In genomic region chr16:70548936-70549335, GRCh38 we compare ENCODE assay signal across 19 cellular contexts. TPM values are rescaled to one million over a fixed set of nuclear protein-coding genes. Genes with fewer than 3 reads are reported as not detected.
DNase-seq lines count a peak whose midpoint lies in the region; ATAC-seq, FAIRE-seq and TF ChIP-seq lines count a peak whose summit lies in the region.
"Had no signal": no experiment of that assay in that cellular context is flagged by ENCODE, and none has a peak within 500 bp of the region (broad histone marks: within the 10 kb centered on the region; RNA-seq: fewer than 3 reads in every experiment).

No MANE protein-coding gene starts in this region.

- FAIRE-seq in astrocyte (lab: Jason Lieb, UNC), result no peak

- H2AK5ac ChIP-seq in mesenchymal stem cell (ENCODE audit: low read length, severe bottlenecking), result no peak overlapping the region

- no peak overlapping the region for H2BK15ac ChIP-seq in mesenchymal stem cell (ENCODE audit: low read depth, poor library complexity, severe bottlenecking)

- no peaks in the 10 kb centered on the region for H3K4me1 ChIP-seq in CD4-positive, CD25-positive, alpha-beta regulatory T cell (ENCODE audit: control insufficient read depth, insufficient read depth, low read length, poor library complexity, severe bottlenecking)
- peaks cover 11% of the 10 kb centered on the region for H3K4me1 ChIP-seq in astrocyte (ENCODE audit: insufficient read depth, low read length)
- H3K4me1 ChIP-seq in mesenchymal stem cell (ENCODE audit: control insufficient read depth, insufficient read depth, low read depth, low read length), result peaks cover 4% of the 10 kb centered on the region
- H3K4me1 ChIP-seq in heart right ventricle, result peaks cover 0 to 30% (median 6%) of the 10 kb centered on the region in 9 donors
- H3K4me1 ChIP-seq: thyroid gland had no signal

- peaks cover 80% of the 10 kb centered on the region for H3K79me2 ChIP-seq in astrocyte (ENCODE audit: insufficient read depth, low read length)

- H3K9ac ChIP-seq in astrocyte (ENCODE audit: low read length) (no peak overlapping the region), mesenchymal stem cell (ENCODE audit: low read length) (peak overlapping the region; percentile 35)
- H3K9ac ChIP-seq: SK-N-SH had no signal

- no peaks in the 10 kb centered on the region for H3K9me3 Mint-ChIP-seq in CD4-positive, CD25-positive, alpha-beta regulatory T cell
- H3K9me3 Mint-ChIP-seq in Calu3 (ENCODE audit: low read depth, unreplicated experiment) (no peaks in the 10 kb centered on the region), astrocyte (ENCODE audit: unreplicated experiment) (no peaks in the 10 kb centered on the region)
- H3K9me3 Mint-ChIP-seq: naive thymus-derived CD4-positive, alpha-beta T cell had no signal

- no peak overlapping the region for H2AFZ ChIP-seq in astrocyte (ENCODE audit: low read depth, low read length)
- H2AFZ ChIP-seq in mesenchymal stem cell (ENCODE audit: low read depth, low read length), result no peak overlapping the region

- H3K27me3 Mint-ChIP-seq in CD4-positive, CD25-positive, alpha-beta regulatory T cell, result no peaks in the 10 kb centered on the region
- H3K27me3 Mint-ChIP-seq in Calu3 (ENCODE audit: unreplicated experiment) (no peaks in the 10 kb centered on the region), astrocyte (ENCODE audit: low read depth, unreplicated experiment) (no peaks in the 10 kb centered on the region)
- H3K27me3 Mint-ChIP-seq: naive thymus-derived CD4-positive, alpha-beta T cell had no signal

- ATAC-seq in CD4-positive, CD25-positive, alpha-beta regulatory T cell (ENCODE audit: low read depth in 2 of 2), result no peak
- ATAC-seq in HG03457 (IDR thresholded peaks at IDR 0.05; ENCODE audit: unreplicated experiment), result no peak
- ATAC-seq in heart right ventricle, result no peak
- ATAC-seq: activated CD4-positive, CD25-positive, alpha-beta regulatory T cell treated with anti-CD3 and anti-CD28 coated beads, Interleukin-2, amount 50 U/mL, for 24 hours; naive thymus-derived CD4-positive, alpha-beta T cell had no signal

- 99% methylated on average over 2 of the region's 2 CpGs for WGBS in mesenchymal stem cell
- WGBS in heart right ventricle, 2 donors, result 80 to 81% methylated on average over 2 of the region's 2 CpGs

- peaks cover 5 to 29% (median 19%) of the 10 kb centered on the region in 4 donors for H3K4me1 Mint-ChIP-seq in CD4-positive, CD25-positive, alpha-beta regulatory T cell
- H3K4me1 Mint-ChIP-seq in Calu3 (ENCODE audit: low read depth, unreplicated experiment), result peaks cover 19% of the 10 kb centered on the region
- peaks cover 21% of the 10 kb centered on the region for H3K4me1 Mint-ChIP-seq in astrocyte (ENCODE audit: low read depth, unreplicated experiment)

- no peak overlapping the region for H3K4ac ChIP-seq in mesenchymal stem cell (ENCODE audit: low read depth in 1 of 2, low read length in 2 of 2)

- peaks cover 9% of the 10 kb centered on the region for H3K79me1 ChIP-seq in mesenchymal stem cell (replicated peaks; ENCODE audit: low read length, poor library complexity, severe bottlenecking)

- H2BK5ac ChIP-seq in mesenchymal stem cell (ENCODE audit: low read depth, low read length, poor library complexity, severe bottlenecking), result no peak overlapping the region

- intact Hi-C loops in Calu3 (cut with micrococcal nuclease; ENCODE audit: unreplicated experiment), result no loop called here
- intact Hi-C loops in heart right ventricle (cut with DNase I), result no loop called here

- no peak overlapping the region for H3K27ac ChIP-seq in CD4-positive, CD25-positive, alpha-beta regulatory T cell (ENCODE audit: insufficient read depth, low read length, poor library complexity, severe bottlenecking)
- H3K27ac ChIP-seq in astrocyte (ENCODE audit: low read depth, low read length) (no peak overlapping the region), mesenchymal stem cell (ENCODE audit: low read length, poor library complexity, severe bottlenecking) (no peak overlapping the region), heart right ventricle (no peak overlapping the region)
- H3K27ac ChIP-seq: esophagus muscularis mucosa, thyroid gland had no signal

- H3K4me2 ChIP-seq in astrocyte (ENCODE audit: low read length) (no peak overlapping the region), mesenchymal stem cell (ENCODE audit: low read length, poor library complexity, severe bottlenecking) (no peak overlapping the region)
- H3K4me2 ChIP-seq: SK-N-SH had no signal

- no peaks in the 10 kb centered on the region for H3K27me3 ChIP-seq in CD4-positive, CD25-positive, alpha-beta regulatory T cell (ENCODE audit: control insufficient read depth, insufficient read depth, low read length)
- no peaks in the 10 kb centered on the region for H3K27me3 ChIP-seq in astrocyte (ENCODE audit: insufficient read depth, low read length)
- H3K27me3 ChIP-seq in mesenchymal stem cell (ENCODE audit: control insufficient read depth in 1 of 2, insufficient read depth in 1 of 2, low read length in 2 of 2), result no peaks in the 10 kb centered on the region
- H3K27me3 ChIP-seq in heart right ventricle, result no peaks in the 10 kb centered on the region
- H3K27me3 ChIP-seq: esophagus muscularis mucosa, thyroid gland had no signal

- no peak overlapping the region for H3K4me3 Mint-ChIP-seq in CD4-positive, CD25-positive, alpha-beta regulatory T cell
- no peak overlapping the region for H3K4me3 Mint-ChIP-seq in Calu3 (ENCODE audit: low read depth, unreplicated experiment)
- no peak overlapping the region for H3K4me3 Mint-ChIP-seq in astrocyte (ENCODE audit: unreplicated experiment)
- H3K4me3 Mint-ChIP-seq: naive thymus-derived CD4-positive, alpha-beta T cell had no signal

- no peak overlapping the region for H3K23ac ChIP-seq in mesenchymal stem cell (ENCODE audit: low read length in 2 of 2)

- no peak overlapping the region for H3K18ac ChIP-seq in mesenchymal stem cell (ENCODE audit: low read depth in 1 of 2, low read length in 2 of 2)

- H4K20me1 ChIP-seq in astrocyte (ENCODE audit: insufficient read depth, low read length), result peaks cover 88% of the 10 kb centered on the region

- H2BK12ac ChIP-seq in mesenchymal stem cell (ENCODE audit: low read length in 2 of 2), result no peak overlapping the region

- H4K8ac ChIP-seq in mesenchymal stem cell (ENCODE audit: low read length), result no peak overlapping the region

- H3K9me3 ChIP-seq in CD4-positive, CD25-positive, alpha-beta regulatory T cell (ENCODE audit: control insufficient read depth in 2 of 2, low read length in 2 of 2), result no peaks in the 10 kb centered on the region
- H3K9me3 ChIP-seq in astrocyte (ENCODE audit: insufficient read depth, low read depth, low read length) (no peaks in the 10 kb centered on the region), mesenchymal stem cell (ENCODE audit: control insufficient read depth, low read length) (no peaks in the 10 kb centered on the region), heart right ventricle (no peaks in the 10 kb centered on the region)
- H3K9me3 ChIP-seq: esophagus muscularis mucosa, SK-N-SH, thyroid gland had no signal

- H3K27ac Mint-ChIP-seq in CD4-positive, CD25-positive, alpha-beta regulatory T cell, result peak overlapping the region in 2 of 3 donors; percentile 12 to 27
- H3K27ac Mint-ChIP-seq in Calu3 (ENCODE audit: unreplicated experiment) (peak overlapping the region; percentile 4), astrocyte (ENCODE audit: unreplicated experiment) (peak overlapping the region; percentile 41)

- no peak overlapping the region for H2BK120ac ChIP-seq in mesenchymal stem cell (ENCODE audit: low read depth, low read length)

- no peak overlapping the region for H4K91ac ChIP-seq in mesenchymal stem cell (ENCODE audit: low read length)

- DNase-seq in CD4-positive, CD25-positive, alpha-beta regulatory T cell, result no peak
- DNase-seq in Calu3, result no peak
- no peak for DNase-seq in astrocyte (ENCODE audit: low read depth)
- no peak for DNase-seq in mesenchymal stem cell
- no peak for DNase-seq in NCI-H2081 (lab: John Stamatoyannopoulos, UW)
- DNase-seq in heart right ventricle, result no peak
- no peak for DNase-seq in D341Med (ENCODE audit: low spot score)
- DNase-seq: kidney glomerular epithelial cell; naive thymus-derived CD4-positive, alpha-beta T cell; NCI-H1105; NCI-H510A; posterior cingulate gyrus; SK-N-SH; stimulated activated CD4-positive, alpha-beta T cell treated with anti-CD3 and anti-CD28 coated beads, Interleukin-2, amount 100 ng/mL, for 48 hours; stimulated activated naive CD4-positive, alpha-beta T cell treated with Interleukin-2 at 50 U/mL for 16 hours; thyroid gland had no signal

- H3K36me3 ChIP-seq in CD4-positive, CD25-positive, alpha-beta regulatory T cell (ENCODE audit: control insufficient read depth, insufficient read depth, low read length), result peaks cover 92% of the 10 kb centered on the region
- H3K36me3 ChIP-seq in astrocyte (ENCODE audit: insufficient read depth, low read length), result peaks cover 75% of the 10 kb centered on the region
- H3K36me3 ChIP-seq in mesenchymal stem cell (ENCODE audit: control insufficient read depth in 1 of 2, insufficient read depth in 2 of 2, low read depth in 1 of 2, low read length in 2 of 2), result peaks cover 35 to 88% of the 10 kb centered on the region in 2 experiments
- peaks cover 0 to 100% (median 62%) of the 10 kb centered on the region in 9 donors for H3K36me3 ChIP-seq in heart right ventricle

- TF ChIP-seq CTCF in Calu3 (IDR thresholded peaks at IDR 0.05; ENCODE audit: unreplicated experiment) (no peak), astrocyte (IDR thresholded peaks at IDR 0.05; ENCODE audit: insufficient read depth, low read depth, low read length) (no peak), heart right ventricle (IDR thresholded peaks at IDR 0.05) (no peak)

- peaks cover 48% of the 10 kb centered on the region for H3K36me3 Mint-ChIP-seq in CD4-positive, CD25-positive, alpha-beta regulatory T cell
- peaks cover 89% of the 10 kb centered on the region for H3K36me3 Mint-ChIP-seq in Calu3 (ENCODE audit: insufficient read depth, unreplicated experiment)
- peaks cover 19% of the 10 kb centered on the region for H3K36me3 Mint-ChIP-seq in astrocyte (ENCODE audit: low read depth, unreplicated experiment)

- no peak overlapping the region for H3K4me3 ChIP-seq in CD4-positive, CD25-positive, alpha-beta regulatory T cell (ENCODE audit: low read depth, low read length)
- H3K4me3 ChIP-seq in astrocyte (ENCODE audit: insufficient read depth, low read depth, low read length) (no peak overlapping the region), mesenchymal stem cell (ENCODE audit: insufficient read depth in 1 of 2, low read depth in 1 of 2, low read length in 2 of 2) (no peak overlapping the region), heart right ventricle (no peak overlapping the region)
- H3K4me3 ChIP-seq: esophagus muscularis mucosa, thyroid gland had no signal

- H3K14ac ChIP-seq in mesenchymal stem cell (ENCODE audit: low read length in 2 of 2), result no peak overlapping the region

- BruUV-seq in Calu3 (replicated peaks; lab: Mats Ljungman, UMichigan), result no TSS peak

- CTCF ChIA-PET in Calu3 (lab: Charles Lee), result interaction anchor here (1.2 kb wide), 1 partner anchor 20 kb away, joined by 3 read pairs; no protein-coding TSS in a partner anchor

RNA-seq across cellular contexts. Expression of gene SF3B3, which starts 25.3 kb away (rescaled TPM):
- 190 TPM for total RNA-seq in CD4-positive, CD25-positive, alpha-beta regulatory T cell
- 100 to 1,000 TPM; 110 to 165 (median 136) TPM for polyA plus RNA-seq in CD4-positive, CD25-positive, alpha-beta regulatory T cell
- total RNA-seq in Calu3 (2022) (449 and 463 TPM in 2 replicates), astrocyte (174 and 179 TPM in 2 replicates), heart right ventricle (100 to 1,000 TPM; 121 to 188 (median 163) TPM)
- 72.0 TPM for polyA plus RNA-seq in mesenchymal stem cell (2013, experiment 1 of 2)
- polyA plus RNA-seq in mesenchymal stem cell (2013, experiment 2 of 2), result 74.7 TPM
- 10 to 100 TPM; 45.4 to 71.4 TPM for polyA plus RNA-seq in heart right ventricle

RNA-seq across cellular contexts. Expression of gene COG4, which starts 25.6 kb away (rescaled TPM):
- total RNA-seq in CD4-positive, CD25-positive, alpha-beta regulatory T cell, result 57.4 TPM
- polyA plus RNA-seq in CD4-positive, CD25-positive, alpha-beta regulatory T cell, result 10 to 100 TPM; 37.5 to 73.2 (median 48.1) TPM
- 88.6 and 97.8 TPM in 2 replicates for total RNA-seq in Calu3 (2022)
- total RNA-seq in astrocyte, result 41.7 and 42.6 TPM in 2 replicates
- polyA plus RNA-seq in mesenchymal stem cell (2013, experiment 1 of 2), result 31.1 TPM
- 32.7 TPM for polyA plus RNA-seq in mesenchymal stem cell (2013, experiment 2 of 2)
- 10 to 100 TPM; 33.3 to 56.8 (median 40.7) TPM for total RNA-seq in heart right ventricle
- 10 to 100 TPM; 29.3 to 32.7 TPM for polyA plus RNA-seq in heart right ventricle
